15 cellular contexts compared by ENCODE assay signal in the genomic region with DNA sequence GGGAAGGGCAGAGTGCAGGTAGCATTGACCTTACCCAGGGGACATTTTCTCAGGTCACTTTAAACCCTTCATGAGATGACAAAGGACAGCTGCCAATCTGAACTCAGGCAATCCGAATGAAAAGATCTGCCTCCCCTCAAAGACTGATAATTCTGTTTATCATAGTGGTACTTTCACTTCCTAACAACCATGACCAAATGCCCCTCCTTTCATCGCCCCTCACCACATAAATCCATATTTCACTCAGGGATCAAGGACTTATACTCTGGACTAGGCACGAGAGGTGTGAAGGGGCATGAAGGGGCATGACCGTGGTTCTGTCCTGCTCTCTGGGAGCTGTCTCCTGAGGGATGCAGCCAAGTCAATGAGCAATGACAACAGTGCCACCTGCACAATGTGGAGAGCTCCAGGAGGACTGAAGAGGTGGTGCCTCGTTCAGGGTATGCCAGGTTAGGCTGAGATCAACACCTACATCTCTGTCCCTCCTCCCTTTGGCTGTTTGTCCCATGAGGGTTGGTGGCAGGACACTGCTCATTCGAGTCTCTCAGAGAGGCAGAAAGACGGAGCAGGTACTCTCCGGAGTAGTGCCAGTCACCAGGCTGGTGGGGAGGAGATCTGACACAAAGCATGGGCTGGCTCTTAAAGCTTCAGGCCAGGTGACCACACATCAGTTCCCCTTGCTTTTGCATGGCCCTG. TPM values are rescaled to one million over a fixed set of nuclear protein-coding genes. Genes with fewer than 3 reads are reported as not detected.
DNase-seq lines count a peak whose midpoint lies in the region; ATAC-seq and TF ChIP-seq lines count a peak whose summit lies in the region.
"Had no signal": no experiment of that assay in that cellular context is flagged by ENCODE, and none has a peak within 500 bp of the region (broad histone marks: within the 10 kb centered on the region; RNA-seq: fewer than 3 reads in every experiment).

No MANE protein-coding gene starts in this region.

- no TSS peak for BruUV-seq in Calu3 (replicated peaks; lab: Mats Ljungman, UMichigan)

- H3K27me3 Mint-ChIP-seq in Calu3 (ENCODE audit: unreplicated experiment): no peaks in the 10 kb centered on the region
- no peaks in the 10 kb centered on the region for H3K27me3 Mint-ChIP-seq in activated T-cell treated with anti-CD3 and anti-CD28 coated beads, Interleukin-2, amount 50 U/mL, for 24 hours
- H3K27me3 Mint-ChIP-seq: activated T-helper 17 cell treated with anti-CD3 and anti-CD28 coated beads, Interleukin-2, amount 50 U/mL, for 72 hours had no signal

- peaks cover 94% of the 10 kb centered on the region for H3K36me3 Mint-ChIP-seq in Calu3 (ENCODE audit: insufficient read depth, unreplicated experiment)
- H3K36me3 Mint-ChIP-seq in activated T-cell treated with anti-CD3 and anti-CD28 coated beads, Interleukin-2, amount 50 U/mL, for 24 hours (ENCODE audit: low read depth): no peaks in the 10 kb centered on the region

- DNase-seq in Calu3 (no peak), DMS153 treated with DMSO at 0.1 percent for 48 hours (lab: John Stamatoyannopoulos, UW; ENCODE audit: unreplicated experiment) (no peak), HuH-7.5 (ENCODE audit: low spot score) (no peak), NCI-H1930 (lab: John Stamatoyannopoulos, UW) (no peak)
- no peak for DNase-seq in activated T-cell treated with anti-CD3 and anti-CD28 coated beads, Interleukin-2, amount 50 U/mL, for 24 hours
- DNase-seq: ACHN, DMS79, erythroblast, mucosa of descending colon, NCI-H82, SK-N-SH had no signal

- peaks cover 87% of the 10 kb centered on the region for H3K4me1 Mint-ChIP-seq in Calu3 (ENCODE audit: low read depth, unreplicated experiment)
- H3K4me1 Mint-ChIP-seq in activated T-cell treated with anti-CD3 and anti-CD28 coated beads, Interleukin-2, amount 50 U/mL, for 24 hours (ENCODE audit: low read depth): no peaks in the 10 kb centered on the region
- H3K4me1 Mint-ChIP-seq: activated T-helper 17 cell treated with anti-CD3 and anti-CD28 coated beads, Interleukin-2, amount 50 U/mL, for 72 hours had no signal

- H3K9me3 Mint-ChIP-seq in Calu3 (ENCODE audit: low read depth, unreplicated experiment): no peaks in the 10 kb centered on the region
- no peaks in the 10 kb centered on the region for H3K9me3 Mint-ChIP-seq in activated T-cell treated with anti-CD3 and anti-CD28 coated beads, Interleukin-2, amount 50 U/mL, for 24 hours
- H3K9me3 Mint-ChIP-seq: activated T-helper 17 cell treated with anti-CD3 and anti-CD28 coated beads, Interleukin-2, amount 50 U/mL, for 72 hours had no signal

- peak overlapping the region; percentile 74 for H3K27ac Mint-ChIP-seq in Calu3 (ENCODE audit: unreplicated experiment)
- H3K27ac Mint-ChIP-seq in activated T-cell treated with anti-CD3 and anti-CD28 coated beads, Interleukin-2, amount 50 U/mL, for 24 hours: no peak overlapping the region
- H3K27ac Mint-ChIP-seq: activated T-helper 17 cell treated with anti-CD3 and anti-CD28 coated beads, Interleukin-2, amount 50 U/mL, for 72 hours had no signal

- ATAC-seq in GM19025 (IDR thresholded peaks at IDR 0.05; ENCODE audit: low read depth, unreplicated experiment) (peak; percentile 31), HG02852 (IDR thresholded peaks at IDR 0.05; ENCODE audit: unreplicated experiment) (peak; percentile 31), HG03565 (IDR thresholded peaks at IDR 0.05; ENCODE audit: unreplicated experiment) (peak; percentile 40)
- ATAC-seq: activated T-helper 17 cell treated with anti-CD3 and anti-CD28 coated beads, Interleukin-2, amount 50 U/mL, for 72 hours; mucosa of descending colon had no signal

- intact Hi-C loops in Calu3 (cut with micrococcal nuclease; ENCODE audit: unreplicated experiment): loop anchor here (5.0 kb wide), 1 partner anchor 834 kb away; no protein-coding TSS in a partner anchor

- CTCF ChIA-PET in Calu3 (lab: Charles Lee): no interaction called here

- H3K4me3 Mint-ChIP-seq in Calu3 (ENCODE audit: low read depth, unreplicated experiment): peak overlapping the region; percentile 65
- H3K4me3 Mint-ChIP-seq in activated T-cell treated with anti-CD3 and anti-CD28 coated beads, Interleukin-2, amount 50 U/mL, for 24 hours: no peak overlapping the region
- H3K4me3 Mint-ChIP-seq: activated T-helper 17 cell treated with anti-CD3 and anti-CD28 coated beads, Interleukin-2, amount 50 U/mL, for 72 hours had no signal

- no peak for TF ChIP-seq CTCF in Calu3 (IDR thresholded peaks at IDR 0.05; ENCODE audit: unreplicated experiment)

RNA-seq across cellular contexts. Expression of a gene that starts 12.5 kb away (rescaled TPM):
- 80.8 and 86.7 TPM in 2 replicates for total RNA-seq in Calu3 (2022)
